1 cellular context compared by ENCODE assay signal in genomic region chr18:58416704-58417683, GRCh38.
TF ChIP-seq lines count a peak whose summit lies in the region.

No MANE protein-coding gene starts in this region.

TF ChIP-seq in HepG2, 621 proteins besides CTCF, POLR2A, EP300 and RAD21 (continued from another document and continues in another):
- TF ChIP-seq ETS1 (CRISPR knock-in tag; IDR thresholded peaks at IDR 0.05), result no peak
- 0 out of 2 replicates have a peak, but pooled peaks have one; percentile 79 for TF ChIP-seq CENPBD1 (CRISPR knock-in tag; IDR thresholded peaks at IDR 0.05; ENCODE audit: borderline replicate concordance, low read depth)
- TF ChIP-seq SMAD9 (CRISPR knock-in tag; IDR thresholded peaks at IDR 0.05), result no peak
- TF ChIP-seq RORA (CRISPR knock-in tag; IDR thresholded peaks at IDR 0.05), result no peak
- 0 out of 2 replicates have a peak, but pooled peaks have one; percentile 16 for TF ChIP-seq SAP130 (CRISPR knock-in tag; IDR thresholded peaks at IDR 0.05; ENCODE audit: low read depth)
- no peak for TF ChIP-seq ATF7-NPFF (CRISPR knock-in tag; IDR thresholded peaks at IDR 0.05; ENCODE audit: low read depth)
- TF ChIP-seq ZNF598 (CRISPR knock-in tag; IDR thresholded peaks at IDR 0.05; ENCODE audit: borderline replicate concordance), result no peak
- TF ChIP-seq ELF4 (CRISPR knock-in tag; IDR thresholded peaks at IDR 0.05; ENCODE audit: borderline replicate concordance), result no peak
- TF ChIP-seq ZBTB38 (CRISPR knock-in tag; IDR thresholded peaks at IDR 0.05), result peak; percentile 96
- peak; percentile 52 for TF ChIP-seq KAT8 (CRISPR knock-in tag; IDR thresholded peaks at IDR 0.05)
- TF ChIP-seq ZSCAN29 (CRISPR knock-in tag; conservative IDR thresholded peaks at IDR 0.05), result no peak
- TF ChIP-seq ZNF597 (CRISPR knock-in tag; IDR thresholded peaks at IDR 0.05), result no peak
- no peak for TF ChIP-seq ZNF605 (CRISPR knock-in tag; IDR thresholded peaks at IDR 0.05)
- peak; percentile 90 for TF ChIP-seq ZNF687 (CRISPR knock-in tag; IDR thresholded peaks at IDR 0.05)
- TF ChIP-seq ZNF841 (CRISPR knock-in tag; IDR thresholded peaks at IDR 0.05; ENCODE audit: borderline replicate concordance), result no peak
- TF ChIP-seq PPARG (CRISPR knock-in tag; conservative IDR thresholded peaks at IDR 0.05), result no peak
- TF ChIP-seq ZC3H4 (CRISPR knock-in tag; IDR thresholded peaks at IDR 0.05; ENCODE audit: borderline replicate concordance), result 0 out of 2 replicates have a peak, but pooled peaks have one; percentile 32
- TF ChIP-seq ZNF850 (CRISPR knock-in tag; conservative IDR thresholded peaks at IDR 0.05), result no peak
- TF ChIP-seq SIN3B (IDR thresholded peaks at IDR 0.05; ENCODE audit: low read length), result no peak
- TF ChIP-seq TBX2 (CRISPR knock-in tag; IDR thresholded peaks at IDR 0.05; ENCODE audit: borderline replicate concordance), result 0 out of 2 replicates have a peak, but pooled peaks have one; percentile 33
- TF ChIP-seq CBFB (CRISPR knock-in tag; IDR thresholded peaks at IDR 0.05), result no peak
- no peak for TF ChIP-seq HCFC1 (IDR thresholded peaks at IDR 0.05; ENCODE audit: low read depth, low read length)
- no peak for TF ChIP-seq ZNF839 (CRISPR knock-in tag; IDR thresholded peaks at IDR 0.05; ENCODE audit: borderline replicate concordance)
- peak; percentile 29; the same call in 1 of the 2 replicates for TF ChIP-seq ZGPAT (CRISPR knock-in tag; IDR thresholded peaks at IDR 0.05)
- no peak for TF ChIP-seq ZNF572 (CRISPR knock-in tag; IDR thresholded peaks at IDR 0.05)
- peak; percentile 43; the same call in 1 of the 2 replicates for TF ChIP-seq HDAC2 (CRISPR knock-in tag; IDR thresholded peaks at IDR 0.05)
- TF ChIP-seq NR1H2 (CRISPR knock-in tag; IDR thresholded peaks at IDR 0.05; ENCODE audit: borderline replicate concordance, low read depth), result no peak
- TF ChIP-seq NFATC3 (CRISPR knock-in tag; IDR thresholded peaks at IDR 0.05), result no peak
- TF ChIP-seq GMEB1 (CRISPR knock-in tag; IDR thresholded peaks at IDR 0.05; ENCODE audit: borderline replicate concordance), result peak; percentile 29; the same call in 1 of the 2 replicates
- TF ChIP-seq WIZ (CRISPR knock-in tag; IDR thresholded peaks at IDR 0.05), result 0 out of 2 replicates have a peak, but pooled peaks have one; percentile 19
- 0 out of 2 replicates have a peak, but pooled peaks have one; percentile 31 for TF ChIP-seq GFI1 (CRISPR knock-in tag; IDR thresholded peaks at IDR 0.05; ENCODE audit: borderline replicate concordance)
- no peak for TF ChIP-seq MAFG (CRISPR knock-in tag; IDR thresholded peaks at IDR 0.05)
- TF ChIP-seq EEA1 (CRISPR knock-in tag; IDR thresholded peaks at IDR 0.05; ENCODE audit: borderline replicate concordance), result peak; percentile 54; the same call in 1 of the 2 replicates
- TF ChIP-seq ZNF746 (CRISPR knock-in tag; IDR thresholded peaks at IDR 0.05), result 0 out of 2 replicates have a peak, but pooled peaks have one; percentile 55
- no peak for TF ChIP-seq ZNF780A (CRISPR knock-in tag; IDR thresholded peaks at IDR 0.05)
- TF ChIP-seq ZNF33A (CRISPR knock-in tag; IDR thresholded peaks at IDR 0.05; ENCODE audit: borderline replicate concordance), result no peak
- TF ChIP-seq SMYD3 (CRISPR knock-in tag; IDR thresholded peaks at IDR 0.05), result 0 out of 2 replicates have a peak, but pooled peaks have one; percentile 21
- 0 out of 2 replicates have a peak, but pooled peaks have one; percentile 30 for TF ChIP-seq NAIF1 (CRISPR knock-in tag; IDR thresholded peaks at IDR 0.05; ENCODE audit: borderline replicate concordance)
- TF ChIP-seq SP5 (CRISPR knock-in tag; IDR thresholded peaks at IDR 0.05; ENCODE audit: borderline replicate concordance, low read depth), result no peak
- no peak for TF ChIP-seq MAX (IDR thresholded peaks at IDR 0.05)
- TF ChIP-seq RFXAP (CRISPR knock-in tag; IDR thresholded peaks at IDR 0.05; ENCODE audit: borderline replicate concordance), result peak; percentile 25; the same call in 1 of the 2 replicates
- no peak for TF ChIP-seq TEAD3 (CRISPR knock-in tag; optimal IDR thresholded peaks at IDR 0.05; ENCODE audit: borderline replicate concordance)
- no peak for TF ChIP-seq FOXK2 (IDR thresholded peaks at IDR 0.05)
- TF ChIP-seq HNRNPL (IDR thresholded peaks at IDR 0.05; ENCODE audit: low read depth, low read length), result peak; percentile 57; the same call in 1 of the 2 replicates
- no peak for TF ChIP-seq BRF2 (CRISPR knock-in tag; IDR thresholded peaks at IDR 0.05)
- TF ChIP-seq NR2C2 (CRISPR knock-in tag; IDR thresholded peaks at IDR 0.05; ENCODE audit: borderline replicate concordance), result peak; percentile 4; the same call in 1 of the 2 replicates
- TF ChIP-seq TOPORS (CRISPR knock-in tag; IDR thresholded peaks at IDR 0.05), result 0 out of 2 replicates have a peak, but pooled peaks have one; percentile 2
- TF ChIP-seq ZNF556 (CRISPR knock-in tag; IDR thresholded peaks at IDR 0.05; ENCODE audit: borderline replicate concordance), result no peak
- TF ChIP-seq JARID2 (CRISPR knock-in tag; IDR thresholded peaks at IDR 0.05; ENCODE audit: insufficient replicate concordance), result no peak
- no peak for TF ChIP-seq KLF9 (CRISPR knock-in tag; IDR thresholded peaks at IDR 0.05; ENCODE audit: low read depth)
- TF ChIP-seq PRDM10 (CRISPR knock-in tag; IDR thresholded peaks at IDR 0.05; ENCODE audit: low read depth), result peak; percentile 27; the same call in 1 of the 2 replicates
- peak; percentile 80; the same call in 1 of the 2 replicates for TF ChIP-seq ZNF891 (CRISPR knock-in tag; IDR thresholded peaks at IDR 0.05)
